ENCODE assay signal across 18 cellular contexts in genomic region chr12:108017658-108018057, GRCh38.
DNase-seq lines count a peak whose midpoint lies in the region; ATAC-seq, FAIRE-seq and TF ChIP-seq lines count a peak whose summit lies in the region.
"Had no signal": no experiment of that assay in that cellular context is flagged by ENCODE, and none has a peak within 500 bp of the region (broad histone marks: within the 10 kb centered on the region; RNA-seq: fewer than 3 reads in every experiment).

No MANE protein-coding gene starts in this region.

- H3K79me2 ChIP-seq in H9 (ENCODE audit: insufficient read depth, low read length), result no peaks in the 10 kb centered on the region

- no peak for TF ChIP-seq POLR2A in H54 (IDR thresholded peaks at IDR 0.05; ENCODE audit: low read depth, low read length)

- H3K4me3 Mint-ChIP-seq in H9, result no peak overlapping the region
- H3K4me3 Mint-ChIP-seq: CD4-positive, alpha-beta memory T cell; HFFc6 had no signal

- DNase-seq in H9 (peak; percentile 11), NCI-H82 treated with DMSO at 0.1 percent for 48 hours (lab: John Stamatoyannopoulos, UW; ENCODE audit: unreplicated experiment) (peak; percentile 44), globus pallidus (ENCODE audit: low spot score) (peak; percentile 3), superior temporal gyrus (ENCODE audit: extremely low spot score) (peak; percentile 12), H54 (ENCODE audit: insufficient read length, low spot score) (no peak)
- no peak for DNase-seq in activated CD4-positive, alpha-beta T cell treated with anti-CD3 and anti-CD28 coated beads, Interleukin-2, amount 50 U/mL, for 1 hour
- DNase-seq: BE2C; CD4-positive, alpha-beta memory T cell; DND-41; GF-D8; HFFc6 had no signal

- no peaks in the 10 kb centered on the region for H3K79me1 ChIP-seq in H9 (ENCODE audit: insufficient read depth, low read depth, low read length, poor library complexity, severe bottlenecking)

- WGBS in H9 (ENCODE audit: extremely low coverage, insufficient read length, low lambda C conversion rate), result no CpG with 5 or more reads among the region's 2 CpGs

- H2BK15ac ChIP-seq in H9 (ENCODE audit: low read depth, low read length), result no peak overlapping the region

- H4K91ac ChIP-seq in H9 (ENCODE audit: insufficient read length, low read depth, low read length), result no peak overlapping the region

- H4K5ac ChIP-seq in H9 (ENCODE audit: insufficient read length, low read depth, low read length), result no peak overlapping the region

- H3K23ac ChIP-seq in H9 (ENCODE audit: insufficient read length, low read depth, low read length), result no peak overlapping the region

- no peak overlapping the region for H2BK120ac ChIP-seq in H9 (ENCODE audit: low read depth, low read length, poor library complexity, severe bottlenecking)

- no peaks in the 10 kb centered on the region for H4K20me1 ChIP-seq in H9 (ENCODE audit: control insufficient read depth, insufficient read depth, insufficient read length)

- H3K27ac ChIP-seq in H9 (ENCODE audit: insufficient read length, low read depth, low read length), result no peak overlapping the region
- H3K27ac ChIP-seq: C4-2B, GM23248 had no signal

- peaks cover 50% of the 10 kb centered on the region for H3K27me3 Mint-ChIP-seq in H9 (ENCODE audit: low read depth)

- no peak overlapping the region for H3K56ac ChIP-seq in H9 (ENCODE audit: insufficient read length, low read depth, low read length)

- no peaks in the 10 kb centered on the region for H3K9me3 ChIP-seq in H9 (ENCODE audit: control insufficient read depth, low read depth, low read length)
- H3K9me3 ChIP-seq: BE2C, HAP-1 had no signal

- H3K4me1 Mint-ChIP-seq in H9, result no peaks in the 10 kb centered on the region
- H3K4me1 Mint-ChIP-seq: CD4-positive, alpha-beta memory T cell had no signal

- H2AK5ac ChIP-seq in H9 (ENCODE audit: insufficient read length, low read length), result no peak overlapping the region

- H3K9me3 Mint-ChIP-seq in H9, result no peaks in the 10 kb centered on the region

- no peak overlapping the region for H3K9ac ChIP-seq in H9 (ENCODE audit: extremely low read depth, insufficient read length, low read length)
- H3K9ac ChIP-seq: GM23248 had no signal

- H3K27me3 ChIP-seq in H9 (ENCODE audit: insufficient read depth, low read length), result no peaks in the 10 kb centered on the region
- H3K27me3 ChIP-seq: BE2C had no signal

- H3K18ac ChIP-seq in H9 (ENCODE audit: insufficient read length, low read depth, low read length), result no peak overlapping the region

- H2AFZ ChIP-seq in H9 (ENCODE audit: low read length), result no peak overlapping the region
- H2AFZ ChIP-seq: GM23248 had no signal

- no peak for FAIRE-seq in H54 (lab: Jason Lieb, UNC)
- FAIRE-seq: A204.1, GM18507, K562 had no signal

- H3K4ac ChIP-seq in H9 (ENCODE audit: low read depth, low read length), result no peak overlapping the region

- H2BK20ac ChIP-seq in H9 (ENCODE audit: low read depth, low read length, poor library complexity, severe bottlenecking), result no peak overlapping the region

- H2BK5ac ChIP-seq in H9 (ENCODE audit: insufficient read length, low read length), result no peak overlapping the region

- H3T11ph ChIP-seq in H9 (ENCODE audit: low read length), result no peak overlapping the region

- no peak for TF ChIP-seq CTCF in H9 (conservative IDR thresholded peaks at IDR 0.05)

- H3K36me3 Mint-ChIP-seq in H9 (ENCODE audit: insufficient read depth in 1 of 3, low read depth in 3 of 3), result no peaks in the 10 kb centered on the region
- H3K36me3 Mint-ChIP-seq: CD4-positive, alpha-beta memory T cell had no signal

- H3K27ac Mint-ChIP-seq in H9, result no peak overlapping the region
- H3K27ac Mint-ChIP-seq: CD4-positive, alpha-beta memory T cell; HFFc6 had no signal

- H3K4me1 ChIP-seq in H9 (ENCODE audit: insufficient read depth, low read length), result no peaks in the 10 kb centered on the region; the same call in 1 of the 2 replicates
- H3K4me1 ChIP-seq: BE2C, HAP-1 had no signal

- no peak for ATAC-seq in HG02870 (IDR thresholded peaks at IDR 0.05; ENCODE audit: unreplicated experiment)
- ATAC-seq: K562 had no signal

- no peak overlapping the region for H2BK12ac ChIP-seq in H9 (ENCODE audit: insufficient read length, low read depth, low read length)

- no peak overlapping the region for H3K4me2 ChIP-seq in H9 (ENCODE audit: insufficient read depth, insufficient read length, low read length)

- no peak overlapping the region for H4K8ac ChIP-seq in H9 (replicated peaks; ENCODE audit: insufficient read length, low read depth, low read length)

- no peak overlapping the region for H3K14ac ChIP-seq in H9 (ENCODE audit: insufficient read depth, low read length)

- peaks cover 2% of the 10 kb centered on the region for H3K23me2 ChIP-seq in H9 (ENCODE audit: insufficient read length, low read depth, low read length, poor library complexity, severe bottlenecking)

Comparison
In these comparisons a context has a peak if more than half of its experiments do, and no peak if none do; other contexts are left out.
1. DNase-seq: peak in H9 (single experiment), NCI-H82 treated with DMSO at 0.1 percent for 48 hours (single experiment), globus pallidus (single experiment) and superior temporal gyrus (single experiment); none in H54 (single experiment) and activated CD4-positive, alpha-beta T cell treated with anti-CD3 and anti-CD28 coated beads, Interleukin-2, amount 50 U/mL, for 1 hour (single experiment).